20 cellular contexts compared by ENCODE assay signal in the genomic region with DNA sequence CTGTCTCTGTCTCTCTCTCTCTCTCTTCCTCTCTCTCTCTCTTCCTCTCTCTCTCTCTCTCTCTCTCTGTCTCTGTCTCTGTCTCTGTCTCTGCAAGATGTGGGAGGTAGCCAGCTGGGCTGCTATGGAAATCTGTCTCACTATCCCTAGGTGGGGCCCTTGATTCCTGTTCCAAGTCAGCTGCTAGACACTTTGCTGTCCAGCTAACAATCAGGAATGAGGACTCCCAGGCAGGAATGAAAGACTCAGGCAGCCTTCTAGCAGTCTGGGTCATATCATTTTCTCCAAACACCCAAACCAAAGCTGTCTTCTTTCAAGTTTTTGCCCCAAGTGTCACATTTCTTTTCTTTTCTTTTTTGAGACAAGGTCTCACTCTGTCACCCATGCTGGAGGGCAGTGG. TPM values are rescaled to one million over a fixed set of nuclear protein-coding genes. Genes with fewer than 3 reads are reported as not detected.
"Had no signal": no experiment of that assay in that cellular context is flagged by ENCODE, and none has a peak within 500 bp of the region (broad histone marks: within the 10 kb centered on the region; RNA-seq: fewer than 3 reads in every experiment).

No MANE protein-coding gene starts in this region.

- H3K4me3 Mint-ChIP-seq: activated CD4-positive, alpha-beta memory T cell treated with anti-CD3 and anti-CD28 coated beads for 36 hours; activated CD4-positive, alpha-beta T cell treated with anti-CD3 and anti-CD28 coated beads for 36 hours; activated naive CD8-positive, alpha-beta T cell treated with anti-CD3 and anti-CD28 coated beads, Interleukin-2, amount 10 ng/mL, durations not matched to agents 7 days and 5 days; activated T-helper 1 cell treated with anti-CD3 and anti-CD28 coated beads, Interleukin-12 subunit alpha, Interleukin-12 subunit beta, Interleukin-2, Interleukin-4 antibody, amounts not matched to agents 30 ng/mL and 10 ng/mL and 1 ng/mL, durations not matched to agents 14 hours and 24 hours and 36 hours; brain; nephron progenitor cell had no signal

- H3K27ac Mint-ChIP-seq: activated CD4-positive, alpha-beta memory T cell treated with anti-CD3 and anti-CD28 coated beads for 36 hours; activated CD4-positive, alpha-beta T cell treated with anti-CD3 and anti-CD28 coated beads for 36 hours; activated naive CD8-positive, alpha-beta T cell treated with anti-CD3 and anti-CD28 coated beads, Interleukin-2, amount 10 ng/mL, durations not matched to agents 7 days and 5 days; activated T-helper 1 cell treated with anti-CD3 and anti-CD28 coated beads, Interleukin-12 subunit alpha, Interleukin-12 subunit beta, Interleukin-2, Interleukin-4 antibody, amounts not matched to agents 30 ng/mL and 10 ng/mL and 1 ng/mL, durations not matched to agents 14 hours and 24 hours and 36 hours; brain; nephron progenitor cell had no signal

- H3K27me3 Mint-ChIP-seq: activated naive CD8-positive, alpha-beta T cell treated with anti-CD3 and anti-CD28 coated beads, Interleukin-2, amount 10 ng/mL, durations not matched to agents 7 days and 5 days had no signal

- H3K4me3 ChIP-seq: dorsolateral prefrontal cortex, lung, transverse colon, uterus had no signal

- H3K36me3 ChIP-seq: transverse colon, uterus had no signal

- H3K9me3 Mint-ChIP-seq: activated CD4-positive, alpha-beta memory T cell treated with anti-CD3 and anti-CD28 coated beads for 36 hours; activated naive CD8-positive, alpha-beta T cell treated with anti-CD3 and anti-CD28 coated beads, Interleukin-2, amount 10 ng/mL, durations not matched to agents 7 days and 5 days; activated T-helper 1 cell treated with anti-CD3 and anti-CD28 coated beads, Interleukin-12 subunit alpha, Interleukin-12 subunit beta, Interleukin-2, Interleukin-4 antibody, amounts not matched to agents 30 ng/mL and 10 ng/mL and 1 ng/mL, durations not matched to agents 14 hours and 24 hours and 36 hours; nephron progenitor cell had no signal

- H3K27ac ChIP-seq: dorsolateral prefrontal cortex, transverse colon, uterus had no signal

- H3K9me3 ChIP-seq: transverse colon, uterus had no signal

- H3K4me1 Mint-ChIP-seq: activated CD4-positive, alpha-beta T cell treated with anti-CD3 and anti-CD28 coated beads for 36 hours; activated naive CD8-positive, alpha-beta T cell treated with anti-CD3 and anti-CD28 coated beads, Interleukin-2, amount 10 ng/mL, durations not matched to agents 7 days and 5 days; brain; nephron progenitor cell had no signal

- H3K27me3 ChIP-seq: uterus had no signal

- H3K4me1 ChIP-seq: transverse colon, uterus had no signal

- ATAC-seq: activated CD4-positive, alpha-beta T cell treated with anti-CD3 and anti-CD28 coated beads for 36 hours; left lobe of liver; stimulated activated naive CD8-positive, alpha-beta T cell treated with anti-CD3 and anti-CD28 coated beads, Interleukin-15, Interleukin-2, amounts not matched to agents 100 U/mL and 50 U/mL, for 24 hours had no signal

- H3K36me3 Mint-ChIP-seq: activated CD4-positive, alpha-beta memory T cell treated with anti-CD3 and anti-CD28 coated beads for 36 hours; activated naive CD8-positive, alpha-beta T cell treated with anti-CD3 and anti-CD28 coated beads, Interleukin-2, amount 10 ng/mL, durations not matched to agents 7 days and 5 days; brain had no signal

- DNase-seq: activated CD4-positive, alpha-beta memory T cell treated with anti-CD3 and anti-CD28 coated beads for 36 hours; activated CD4-positive, alpha-beta T cell treated with anti-CD3 and anti-CD28 coated beads for 36 hours; activated naive CD8-positive, alpha-beta T cell treated with anti-CD3 and anti-CD28 coated beads, Interleukin-2, amount 10 ng/mL, durations not matched to agents 7 days and 5 days; activated T-cell treated with anti-CD3 and anti-CD28 coated beads for 4 hours; caudate nucleus; dorsolateral prefrontal cortex; kidney; midbrain; nephron progenitor cell; occipital lobe; stimulated activated naive CD8-positive, alpha-beta T cell treated with anti-CD3 and anti-CD28 coated beads, Interleukin-15, Interleukin-2, amounts not matched to agents 100 U/mL and 50 U/mL, for 24 hours; substantia nigra; transverse colon; uterus had no signal

RNA-seq across cellular contexts. Expression of a gene that starts 23.2 kb away (rescaled TPM):
- total RNA-seq: activated CD4-positive, alpha-beta memory T cell treated with anti-CD3 and anti-CD28 coated beads for 36 hours; activated CD4-positive, alpha-beta T cell treated with anti-CD3 and anti-CD28 coated beads for 36 hours; activated naive CD8-positive, alpha-beta T cell treated with anti-CD3 and anti-CD28 coated beads, Interleukin-2, amount 10 ng/mL, durations not matched to agents 7 days and 5 days; activated T-helper 1 cell treated with anti-CD3 and anti-CD28 coated beads, Interleukin-12 subunit alpha, Interleukin-12 subunit beta, Interleukin-2, Interleukin-4 antibody, amounts not matched to agents 30 ng/mL and 10 ng/mL and 1 ng/mL, durations not matched to agents 14 hours and 24 hours and 36 hours; dorsolateral prefrontal cortex; kidney; left lobe of liver; occipital lobe; posterior vena cava; T-helper 2 cell treated with Interferon-gamma antibody and Interleukin-4, amounts not matched to agents 100 ng/mL and 5 ng/mL, for 36 hours; transverse colon; uterus had no signal
